ENCODE assay signal across 8 cellular contexts in the genomic region with DNA sequence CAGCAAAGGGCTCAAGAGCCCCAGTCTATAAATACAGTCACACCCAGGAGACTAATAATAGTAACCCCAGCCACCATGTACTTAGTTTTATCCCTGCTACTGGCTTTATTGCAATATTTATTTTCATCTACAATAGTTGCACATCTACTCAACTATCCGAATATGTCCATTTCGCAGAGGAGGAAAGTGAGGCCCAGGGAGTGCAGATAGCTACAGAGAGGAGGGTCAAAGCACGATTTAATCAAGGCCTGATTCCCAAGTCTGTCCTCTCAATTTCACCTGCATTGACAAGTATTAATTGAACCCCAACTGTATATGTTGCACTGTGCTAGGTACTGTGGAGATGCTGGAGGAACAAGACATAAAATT.
A peak's percentile ranks its signal among the peaks of the same experiment; 100 is the strongest.
DNase-seq lines count a peak whose midpoint lies in the region; ATAC-seq and TF ChIP-seq lines count a peak whose summit lies in the region.

No MANE protein-coding gene starts in this region.

- ATAC-seq in GM19467 (IDR thresholded peaks at IDR 0.05; ENCODE audit: unreplicated experiment) = no peak
- ATAC-seq in HG03521 (IDR thresholded peaks at IDR 0.05; ENCODE audit: unreplicated experiment) = no peak
- ATAC-seq in GM19452 (IDR thresholded peaks at IDR 0.05; ENCODE audit: unreplicated experiment) = no peak

- peak; percentile 8 for DNase-seq in GM13977 (ENCODE audit: low spot score)
- DNase-seq in fibroblast of mammary gland (ENCODE audit: low read depth) = no peak
- no peak for DNase-seq in skeletal muscle cell (ENCODE audit: low read depth)
- DNase-seq in anterior cingulate cortex (lab: John Stamatoyannopoulos, UW) = no peak

- H3K4me3 ChIP-seq in WI38 (ENCODE audit: low read depth, low read length) (peak overlapping the region; percentile 48), fibroblast of mammary gland (ENCODE audit: control insufficient read depth, low read depth, low read length) (peak overlapping the region; percentile 9), skeletal muscle cell (ENCODE audit: low read depth, low read length) (peak overlapping the region; percentile 39)

- TF ChIP-seq CTCF in GM13977 (IDR thresholded peaks at IDR 0.05; ENCODE audit: extremely low read depth, insufficient read depth, missing control alignments) (no peak), WI38 (IDR thresholded peaks at IDR 0.05; ENCODE audit: low read depth, low read length) (no peak), fibroblast of mammary gland (conservative IDR thresholded peaks at IDR 0.05; ENCODE audit: control insufficient read depth, insufficient read depth, low read depth, low read length) (no peak)

- in situ Hi-C loops in GM13977 (cut with MboI; ENCODE audit: low pct_unique_long_range_greater_than_20kb, low sequenced_read_pairs, unreplicated experiment) = no loop called here
